ENCODE assay signal across 2 cellular contexts in the genomic region with DNA sequence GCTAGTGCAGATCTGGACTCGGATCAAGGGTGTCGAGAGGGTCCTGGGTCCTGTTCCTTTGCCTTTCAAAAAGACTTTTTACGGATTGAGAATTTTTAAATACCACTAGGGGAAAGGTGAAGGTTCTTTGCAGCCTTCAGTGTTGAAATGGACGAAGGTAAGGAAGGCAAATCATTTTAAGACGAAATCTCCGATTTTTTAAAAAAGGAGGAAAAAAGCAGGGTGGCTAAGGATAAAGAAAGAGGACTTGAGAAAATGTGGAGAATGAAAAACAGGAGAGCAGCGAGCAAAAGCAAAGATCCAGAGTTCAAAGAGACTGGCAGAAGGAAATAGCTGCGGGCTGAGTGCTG.
TF ChIP-seq lines count a peak whose summit lies in the region.

No MANE protein-coding gene starts in this region.

TF ChIP-seq in HepG2, 621 proteins besides CTCF, POLR2A, EP300 and RAD21:
- no peak for TF ChIP-seq NFYB (CRISPR knock-in tag; IDR thresholded peaks at IDR 0.05)
- TF ChIP-seq, protein P1, sequence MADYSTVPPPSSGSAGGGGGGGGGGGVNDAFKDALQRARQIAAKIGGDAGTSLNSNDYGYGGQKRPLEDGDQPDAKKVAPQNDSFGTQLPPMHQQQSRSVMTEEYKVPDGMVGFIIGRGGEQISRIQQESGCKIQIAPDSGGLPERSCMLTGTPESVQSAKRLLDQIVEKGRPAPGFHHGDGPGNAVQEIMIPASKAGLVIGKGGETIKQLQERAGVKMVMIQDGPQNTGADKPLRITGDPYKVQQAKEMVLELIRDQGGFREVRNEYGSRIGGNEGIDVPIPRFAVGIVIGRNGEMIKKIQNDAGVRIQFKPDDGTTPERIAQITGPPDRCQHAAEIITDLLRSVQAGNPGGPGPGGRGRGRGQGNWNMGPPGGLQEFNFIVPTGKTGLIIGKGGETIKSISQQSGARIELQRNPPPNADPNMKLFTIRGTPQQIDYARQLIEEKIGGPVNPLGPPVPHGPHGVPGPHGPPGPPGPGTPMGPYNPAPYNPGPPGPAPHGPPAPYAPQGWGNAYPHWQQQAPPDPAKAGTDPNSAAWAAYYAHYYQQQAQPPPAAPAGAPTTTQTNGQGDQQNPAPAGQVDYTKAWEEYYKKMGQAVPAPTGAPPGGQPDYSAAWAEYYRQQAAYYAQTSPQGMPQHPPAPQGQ (CRISPR knock-in tag; IDR thresholded peaks at IDR 0.05; ENCODE audit: borderline replicate concordance) = no peak
- TF ChIP-seq, protein P2, sequence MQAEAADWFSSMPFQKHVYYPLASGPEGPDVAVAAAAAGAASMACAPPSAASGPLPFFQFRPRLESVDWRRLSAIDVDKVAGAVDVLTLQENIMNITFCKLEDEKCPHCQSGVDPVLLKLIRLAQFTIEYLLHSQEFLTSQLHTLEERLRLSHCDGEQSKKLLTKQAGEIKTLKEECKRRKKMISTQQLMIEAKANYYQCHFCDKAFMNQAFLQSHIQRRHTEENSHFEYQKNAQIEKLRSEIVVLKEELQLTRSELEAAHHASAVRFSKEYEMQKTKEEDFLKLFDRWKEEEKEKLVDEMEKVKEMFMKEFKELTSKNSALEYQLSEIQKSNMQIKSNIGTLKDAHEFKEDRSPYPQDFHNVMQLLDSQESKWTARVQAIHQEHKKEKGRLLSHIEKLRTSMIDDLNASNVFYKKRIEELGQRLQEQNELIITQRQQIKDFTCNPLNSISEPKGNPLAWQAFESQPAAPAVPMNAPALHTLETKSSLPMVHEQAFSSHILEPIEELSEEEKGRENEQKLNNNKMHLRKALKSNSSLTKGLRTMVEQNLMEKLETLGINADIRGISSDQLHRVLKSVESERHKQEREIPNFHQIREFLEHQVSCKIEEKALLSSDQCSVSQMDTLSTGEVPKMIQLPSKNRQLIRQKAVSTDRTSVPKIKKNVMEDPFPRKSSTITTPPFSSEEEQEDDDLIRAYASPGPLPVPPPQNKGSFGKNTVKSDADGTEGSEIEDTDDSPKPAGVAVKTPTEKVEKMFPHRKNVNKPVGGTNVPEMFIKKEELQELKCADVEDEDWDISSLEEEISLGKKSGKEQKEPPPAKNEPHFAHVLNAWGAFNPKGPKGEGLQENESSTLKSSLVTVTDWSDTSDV (CRISPR knock-in tag; IDR thresholded peaks at IDR 0.05) = no peak
- TF ChIP-seq EZH2 (conservative IDR thresholded peaks at IDR 0.05; ENCODE audit: low read depth, low read length) = no peak
- TF ChIP-seq EEA1 (CRISPR knock-in tag; IDR thresholded peaks at IDR 0.05; ENCODE audit: borderline replicate concordance) = no peak
- TF ChIP-seq ZBTB1 (CRISPR knock-in tag; IDR thresholded peaks at IDR 0.05; ENCODE audit: borderline replicate concordance) = no peak

TF ChIP-seq in endothelial cell of umbilical vein, 7 proteins besides CTCF, POLR2A, EP300 and RAD21:
- no peak for TF ChIP-seq GATA2 (IDR thresholded peaks at IDR 0.05; ENCODE audit: insufficient read depth, insufficient read length, low read depth, low read length)
- TF ChIP-seq, protein P3, sequence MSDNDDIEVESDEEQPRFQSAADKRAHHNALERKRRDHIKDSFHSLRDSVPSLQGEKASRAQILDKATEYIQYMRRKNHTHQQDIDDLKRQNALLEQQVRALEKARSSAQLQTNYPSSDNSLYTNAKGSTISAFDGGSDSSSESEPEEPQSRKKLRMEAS (IDR thresholded peaks at IDR 0.05; ENCODE audit: insufficient read depth, insufficient read length) = no peak
- TF ChIP-seq MYC (IDR thresholded peaks at IDR 0.05; ENCODE audit: low read depth, low read length) = no peak
- TF ChIP-seq JUN (IDR thresholded peaks at IDR 0.05; ENCODE audit: borderline replicate concordance, insufficient read depth, insufficient read length, low read depth) = no peak
- no peak for TF ChIP-seq EZH2 (IDR thresholded peaks at IDR 0.05; ENCODE audit: borderline replicate concordance, low read depth, low read length, severe bottlenecking)
- TF ChIP-seq POLR2AphosphoS5 (IDR thresholded peaks at IDR 0.05; ENCODE audit: insufficient read depth, low read depth, low read length) = no peak
- no peak for TF ChIP-seq FOS (IDR thresholded peaks at IDR 0.05; ENCODE audit: borderline replicate concordance, insufficient read depth, low read length)
TF ChIP-seq in endothelial cell of umbilical vein: peak in this region for 0.
